8 cellular contexts compared by ENCODE assay signal in genomic region chr13:22939157-22939556, GRCh38.
"Had no signal": no experiment of that assay in that cellular context is flagged by ENCODE, and none has a peak within 500 bp of the region (broad histone marks: within the 10 kb centered on the region; RNA-seq: fewer than 3 reads in every experiment).

No MANE protein-coding gene starts in this region.

- DNase-seq: H9, KBM-7 had no signal

- H3K9ac ChIP-seq: KMS-11 had no signal

- H3K4me2 ChIP-seq: GM23338, KMS-11 had no signal

- H3K27ac ChIP-seq: KMS-11 had no signal

- FAIRE-seq: H1, H54, HTR-8/SVneo had no signal

- H3K4me3 ChIP-seq: GM23338 had no signal

- ATAC-seq: GM23338, HCT116 had no signal

- H2AFZ ChIP-seq: GM23338 had no signal
